In the genomic region with DNA sequence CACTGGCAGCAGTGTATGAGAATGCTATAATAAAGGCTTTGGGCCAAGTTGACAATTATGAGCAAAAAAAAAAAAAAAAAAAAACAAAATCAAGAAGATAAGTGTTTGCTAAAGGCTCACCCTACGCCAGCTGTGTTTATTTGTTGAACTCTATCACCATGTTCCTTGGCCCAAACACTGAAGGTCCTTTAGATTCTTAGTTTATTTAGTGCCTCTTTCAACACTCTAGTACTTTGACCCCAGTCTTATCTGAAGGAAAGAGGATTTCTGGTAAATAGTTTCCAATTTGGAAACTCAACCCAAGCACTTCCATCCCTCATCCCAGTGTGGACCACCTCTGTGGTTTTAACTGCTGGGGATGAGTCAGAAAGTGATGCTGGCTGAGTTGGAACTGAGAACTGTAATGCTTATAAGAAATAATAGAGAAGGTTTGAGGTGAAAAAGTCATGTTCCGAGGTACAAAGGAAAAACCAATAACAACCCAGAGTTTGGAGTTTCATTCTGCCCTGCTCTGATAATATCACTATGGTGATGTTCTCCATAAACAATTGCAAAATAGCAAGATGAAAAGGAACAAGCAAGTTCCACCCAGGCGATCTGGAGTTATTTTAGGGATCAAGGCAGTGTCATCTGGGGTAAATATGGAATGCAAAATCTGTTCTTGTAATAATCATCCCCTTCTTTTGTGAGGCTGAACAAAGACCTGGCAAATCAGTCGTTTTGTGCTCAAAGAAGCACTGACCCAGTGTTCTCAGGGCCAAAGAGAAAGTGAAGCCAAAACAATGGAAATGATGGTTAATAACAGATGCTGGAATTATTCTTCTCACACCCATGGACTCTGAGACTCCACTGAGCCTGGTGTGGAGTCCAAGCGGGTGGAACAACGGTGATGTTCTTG, we compare ENCODE assay signal across 8 cellular contexts. TPM values are rescaled to one million over a fixed set of nuclear protein-coding genes. Genes with fewer than 3 reads are reported as not detected.
DNase-seq lines count a peak whose midpoint lies in the region; ATAC-seq and TF ChIP-seq lines count a peak whose summit lies in the region.

No MANE protein-coding gene starts in this region.

- no peaks in the 10 kb centered on the region for H3K27me3 ChIP-seq in Caco-2 (replicated peaks; ENCODE audit: control insufficient read depth, insufficient read depth, low read length)

- H3K9me3 Mint-ChIP-seq in Caco-2 (ENCODE audit: unreplicated experiment), result no peaks in the 10 kb centered on the region
- no peaks in the 10 kb centered on the region for H3K9me3 Mint-ChIP-seq in nephron progenitor cell

- H3K36me3 ChIP-seq in Caco-2 (ENCODE audit: control insufficient read depth, insufficient read depth, low read length), result no peaks in the 10 kb centered on the region

- no peak overlapping the region for H3K4me3 ChIP-seq in Caco-2 (ENCODE audit: low read depth, low read length)

- H3K4me1 Mint-ChIP-seq in Caco-2 (ENCODE audit: low read depth, unreplicated experiment) (no peaks in the 10 kb centered on the region), nephron progenitor cell (no peaks in the 10 kb centered on the region)

- H3K27ac Mint-ChIP-seq in Caco-2 (ENCODE audit: unreplicated experiment), result peak overlapping the region; percentile 59
- H3K27ac Mint-ChIP-seq in nephron progenitor cell, result no peak overlapping the region

- BruUV-seq in Caco-2 (replicated peaks; lab: Mats Ljungman, UMichigan), result no TSS peak

- CTCF ChIA-PET in Caco-2 (lab: Charles Lee), result no interaction called here

- intact Hi-C loops in Caco-2 (cut with micrococcal nuclease; ENCODE audit: unreplicated experiment), result no loop called here

- DNase-seq in Caco-2 (peak in 1 of 2 experiments; percentile 45), OCI-M1 (lab: John Stamatoyannopoulos, UW) (peak; percentile 54), fibroblast of the conjunctiva (ENCODE audit: low read depth) (peak; percentile 63), renal cortical epithelial cell (ENCODE audit: low read depth) (peak; percentile 88), amygdala (lab: John Stamatoyannopoulos, UW) (no peak), nephron progenitor cell (no peak), GDM1 (lab: John Stamatoyannopoulos, UW) (no peak)

- no peak for ATAC-seq in GM21786 (IDR thresholded peaks at IDR 0.05; ENCODE audit: unreplicated experiment)

- H3K4me3 Mint-ChIP-seq in Caco-2 (ENCODE audit: unreplicated experiment) (no peak overlapping the region), nephron progenitor cell (no peak overlapping the region)

- TF ChIP-seq CTCF in Caco-2 (IDR thresholded peaks at IDR 0.05; ENCODE audit: insufficient read depth in 1 of 2, low read depth in 1 of 2, low read length in 1 of 2, severe bottlenecking in 1 of 2, unreplicated experiment in 1 of 2) (no peak), nephron progenitor cell (IDR thresholded peaks at IDR 0.05) (no peak)

- H3K4me1 ChIP-seq in Caco-2, result peaks cover 15% of the 10 kb centered on the region

- POLR2A ChIA-PET in Caco-2 (lab: Charles Lee), result interaction anchor here (0.5 kb wide), 1 partner anchor 20 kb away, joined by 4 read pairs; a partner anchor contains a TSS

- H3K36me3 Mint-ChIP-seq in Caco-2 (ENCODE audit: insufficient read depth, unreplicated experiment) (no peaks in the 10 kb centered on the region), nephron progenitor cell (ENCODE audit: low read depth) (no peaks in the 10 kb centered on the region)

- H3K9me3 ChIP-seq in Caco-2, result no peaks in the 10 kb centered on the region

- no peaks in the 10 kb centered on the region for H3K27me3 Mint-ChIP-seq in Caco-2 (ENCODE audit: insufficient read depth, unreplicated experiment)
- peaks cover 27% of the 10 kb centered on the region for H3K27me3 Mint-ChIP-seq in nephron progenitor cell (ENCODE audit: low read depth, poor library complexity)

RNA-seq across cellular contexts. Expression of a gene that starts 19.7 kb away (rescaled TPM):
- total RNA-seq in Caco-2 (2022) (205 and 223 TPM in 2 replicates), renal cortical epithelial cell (114 and 151 TPM in 2 replicates)

Comparison
In these comparisons a context has a peak if more than half of its experiments do, and no peak if none do; other contexts are left out.
1. DNase-seq: peak in OCI-M1 (single experiment), fibroblast of the conjunctiva (single experiment) and renal cortical epithelial cell (single experiment); none in amygdala (0 of 56), nephron progenitor cell (single experiment) and GDM1 (single experiment).